In the genomic region with DNA sequence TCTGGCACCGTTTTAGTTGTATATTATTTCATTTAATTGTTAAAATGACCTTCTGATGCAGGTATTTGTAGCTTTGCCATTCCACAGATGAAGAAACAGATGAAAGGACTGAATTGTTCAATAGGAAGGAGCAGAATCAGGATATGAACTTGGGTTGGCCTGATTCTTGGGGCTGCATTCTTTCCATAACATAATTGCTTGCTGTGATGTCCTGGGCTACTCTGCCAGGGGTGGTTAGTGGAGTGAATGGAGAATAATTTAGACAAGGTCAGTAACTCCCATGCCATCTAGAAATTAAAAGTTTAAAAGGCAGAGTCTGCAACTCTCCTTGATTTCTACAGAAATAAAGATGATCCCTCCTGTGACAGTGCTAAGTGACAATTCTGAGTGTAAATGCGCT, we compare ENCODE assay signal across 16 cellular contexts. TPM values are rescaled to one million over a fixed set of nuclear protein-coding genes. Genes with fewer than 3 reads are reported as not detected.
A peak's percentile ranks its signal among the peaks of the same experiment; 100 is the strongest.
DNase-seq lines count a peak whose midpoint lies in the region; ATAC-seq, FAIRE-seq and TF ChIP-seq lines count a peak whose summit lies in the region.
"Had no signal": no experiment of that assay in that cellular context is flagged by ENCODE, and none has a peak within 500 bp of the region (broad histone marks: within the 10 kb centered on the region; RNA-seq: fewer than 3 reads in every experiment).

No MANE protein-coding gene starts in this region.

- BruUV-seq in HepG2 (replicated peaks; lab: Mats Ljungman, UMichigan), result no TSS peak

- no peak for TF ChIP-seq RAD21 in liver (IDR thresholded peaks at IDR 0.05)
- no peak for TF ChIP-seq RAD21 in HepG2 (CRISPR knock-in tag; IDR thresholded peaks at IDR 0.05)

- WGBS in liver, result 77% methylated on average over 2 of the region's 2 CpGs
- 34% methylated on average over 2 of the region's 2 CpGs for WGBS in HepG2 (ENCODE audit: low lambda C conversion rate)

- intact Hi-C loops in HepG2 (cut with micrococcal nuclease; ENCODE audit: unreplicated experiment), result no loop called here
- intact Hi-C loops in tibial artery (cut with DNase I; ENCODE audit: low total_unique reads), result no loop called here
- intact Hi-C loops in kidney (cut with DNase I), result no loop called here

- DNase-seq in HepG2 (ENCODE audit: low spot score) (no peak), adipocyte (ENCODE audit: low read depth) (no peak), tibial artery (no peak), NCI-H1694 treated with DMSO at 0.1 percent for 48 hours (lab: John Stamatoyannopoulos, UW) (no peak), kidney (no peak)
- DNase-seq: ACHN; H9; NCI-H1436 treated with DMSO at 0.1 percent for 48 hours; NK-92 treated with Interleukin-12 subunit alpha and Interleukin-12 subunit beta, amount 100 ng/mL, for 24 hours; PC-3 had no signal

- H3K4me1 ChIP-seq in liver (ENCODE audit: control insufficient read depth in 4 of 4, insufficient read depth in 4 of 4, low read length in 3 of 4) (peaks cover 3 to 28% (median 24%) of the 10 kb centered on the region in 4 donors), HepG2 (ENCODE audit: insufficient read depth, low read length) (no peaks in the 10 kb centered on the region), adipocyte (ENCODE audit: control insufficient read depth, insufficient read depth, low read length) (peaks cover 73% of the 10 kb centered on the region), parathyroid adenoma (no peaks in the 10 kb centered on the region), tibial artery (peaks cover 0 to 49% (median 8%) of the 10 kb centered on the region in 4 donors), kidney (ENCODE audit: control insufficient read depth in 1 of 2, insufficient read depth in 1 of 2, low read depth in 1 of 2, low read length in 2 of 2) (peaks cover 0 to 5% of the 10 kb centered on the region in 2 donors)

- CTCF ChIA-PET in HepG2 (lab: Yijun Ruan, JAX; ENCODE audit: low intra/inter-chr PET ratio, low total read pairs), result no interaction called here

- H4K20me1 ChIP-seq in HepG2 (ENCODE audit: insufficient read depth, low read length), result no peaks in the 10 kb centered on the region
- H4K20me1 ChIP-seq: BLaER1 had no signal

- no peak overlapping the region for H3K4me3 ChIP-seq in liver (ENCODE audit: low read depth in 1 of 3, low read length in 3 of 3)
- H3K4me3 ChIP-seq in HepG2 (replicated peaks in 1 of 3; ENCODE audit: insufficient read depth in 1 of 3, low read depth in 2 of 3, low read length in 3 of 3), result no peak overlapping the region
- H3K4me3 ChIP-seq in adipocyte (ENCODE audit: low read length), result peak overlapping the region; percentile 45
- H3K4me3 ChIP-seq in parathyroid adenoma (ENCODE audit: low read depth, low read length), result no peak overlapping the region
- no peak overlapping the region for H3K4me3 ChIP-seq in tibial artery
- H3K4me3 ChIP-seq in kidney (ENCODE audit: low read length in 2 of 2), result no peak overlapping the region
- H3K4me3 ChIP-seq: BLaER1, GM12878 had no signal

- H3K4me2 ChIP-seq in HepG2 (ENCODE audit: low read depth, low read length), result no peak overlapping the region
- no peak overlapping the region for H3K4me2 ChIP-seq in parathyroid adenoma (ENCODE audit: low read length)

- peak overlapping the region; percentile 65 to 76 for H3K27ac ChIP-seq in liver (ENCODE audit: low read depth in 1 of 2, low read length in 2 of 2)
- no peak overlapping the region for H3K27ac ChIP-seq in HepG2 (ENCODE audit: extremely low read length, insufficient read depth, low read length)
- H3K27ac ChIP-seq in parathyroid adenoma, result peak overlapping the region; percentile 6
- peak overlapping the region; percentile 1 to 19 for H3K27ac ChIP-seq in tibial artery
- no peak overlapping the region for H3K27ac ChIP-seq in kidney (ENCODE audit: low read depth in 2 of 2, low read length in 2 of 2)
- H3K27ac ChIP-seq: BLaER1 had no signal

- H3K79me2 ChIP-seq in HepG2 (ENCODE audit: insufficient read depth, low read length), result no peaks in the 10 kb centered on the region
- no peaks in the 10 kb centered on the region for H3K79me2 ChIP-seq in parathyroid adenoma

- FAIRE-seq in HepG2 (lab: Jason Lieb, UNC) (no peak), kidney (lab: Jason Lieb, UNC) (no peak)
- FAIRE-seq: GM12878, GM18507 had no signal

- POLR2A ChIA-PET in HepG2 (lab: Yijun Ruan, JAX), result no interaction called here

- no peak overlapping the region for H2AFZ ChIP-seq in HepG2 (ENCODE audit: low read length)
- H2AFZ ChIP-seq in parathyroid adenoma, result no peak overlapping the region

- ATAC-seq in HepG2, result no peak
- no peak for ATAC-seq in HG03442 (IDR thresholded peaks at IDR 0.05; ENCODE audit: unreplicated experiment)
- ATAC-seq: GM12878, PC-3 had no signal

- H3K27me3 ChIP-seq in liver (ENCODE audit: control insufficient read depth in 4 of 4, insufficient read depth in 4 of 4, low read length in 3 of 4) (no peaks in the 10 kb centered on the region), HepG2 (ENCODE audit: control insufficient read depth in 1 of 2, insufficient read depth in 2 of 2, low read length in 2 of 2) (no peaks in the 10 kb centered on the region), adipocyte (replicated peaks; ENCODE audit: control insufficient read depth, insufficient read depth, low read length) (no peaks in the 10 kb centered on the region), parathyroid adenoma (ENCODE audit: control insufficient read depth, insufficient read depth, low read length) (no peaks in the 10 kb centered on the region), tibial artery (no peaks in the 10 kb centered on the region)
- H3K27me3 ChIP-seq: BLaER1 had no signal

- no peak for TF ChIP-seq POLR2A in HepG2 (IDR thresholded peaks at IDR 0.05; ENCODE audit: insufficient read depth in 1 of 2, low read depth in 2 of 2, low read length in 2 of 2)

- in situ Hi-C loops in HepG2 (cut with HindIII; ENCODE audit: extremely low pct_ligation_motif_present, low pct_unique_long_range_greater_than_20kb), result no loop called here

- no peak for TF ChIP-seq CTCF in liver (IDR thresholded peaks at IDR 0.05; ENCODE audit: low read depth, low read length, missing input control)
- no peak for TF ChIP-seq CTCF in HepG2 (CRISPR knock-in tag; IDR thresholded peaks at IDR 0.05)
- TF ChIP-seq CTCF in parathyroid adenoma (IDR thresholded peaks at IDR 0.05), result no peak
- TF ChIP-seq CTCF in tibial artery (IDR thresholded peaks at IDR 0.05), result no peak
- no peak for TF ChIP-seq CTCF in kidney (IDR thresholded peaks at IDR 0.05; ENCODE audit: borderline replicate concordance, extremely low read depth, insufficient read depth)

- H3K9me3 ChIP-seq in liver (ENCODE audit: control insufficient read depth in 4 of 4, low read length in 3 of 4), result no peaks in the 10 kb centered on the region
- H3K9me3 ChIP-seq in HepG2 (ENCODE audit: low read length), result no peaks in the 10 kb centered on the region
- H3K9me3 ChIP-seq in adipocyte (ENCODE audit: control insufficient read depth, low read length), result no peaks in the 10 kb centered on the region
- no peaks in the 10 kb centered on the region for H3K9me3 ChIP-seq in parathyroid adenoma (ENCODE audit: control insufficient read depth, low read length)
- no peaks in the 10 kb centered on the region for H3K9me3 ChIP-seq in tibial artery
- no peaks in the 10 kb centered on the region for H3K9me3 ChIP-seq in kidney (ENCODE audit: control insufficient read depth in 1 of 2, low read length in 2 of 2)
- H3K9me3 ChIP-seq: BLaER1 had no signal

- no peak for TF ChIP-seq EP300 in HepG2 (IDR thresholded peaks at IDR 0.05; ENCODE audit: low read depth in 2 of 2, low read length in 2 of 2)
- no peak for TF ChIP-seq EP300 in HepG2 (CRISPR knock-in tag; IDR thresholded peaks at IDR 0.05; ENCODE audit: borderline replicate concordance)

- H3K9ac ChIP-seq in liver (ENCODE audit: low read depth in 1 of 2, low read length in 2 of 2) (no peak overlapping the region), HepG2 (ENCODE audit: insufficient read depth, low read depth, low read length) (no peak overlapping the region), adipocyte (ENCODE audit: low read length) (peak overlapping the region; percentile 70), parathyroid adenoma (no peak overlapping the region), kidney (ENCODE audit: low read length in 2 of 2) (no peak overlapping the region)
- H3K9ac ChIP-seq: BLaER1 had no signal

- H3K36me3 ChIP-seq in liver (ENCODE audit: control insufficient read depth in 4 of 4, insufficient read depth in 3 of 4, low read depth in 1 of 4, low read length in 3 of 4) (no peaks in the 10 kb centered on the region), HepG2 (replicated peaks in 1 of 2; ENCODE audit: control insufficient read depth in 1 of 2, insufficient read depth in 2 of 2, low read length in 2 of 2) (no peaks in the 10 kb centered on the region), adipocyte (ENCODE audit: control insufficient read depth, insufficient read depth, low read length, severe bottlenecking) (peaks cover under 1% of the 10 kb centered on the region), parathyroid adenoma (ENCODE audit: control insufficient read depth, insufficient read depth, low read length) (no peaks in the 10 kb centered on the region), tibial artery (peaks cover 0 to 7% (median 0%) of the 10 kb centered on the region in 3 donors), kidney (ENCODE audit: control insufficient read depth in 1 of 2, insufficient read depth in 2 of 2, low read length in 2 of 2) (no peaks in the 10 kb centered on the region)
- H3K36me3 ChIP-seq: BLaER1 had no signal

RNA-seq across cellular contexts. Expression of gene TLR4, which starts 15.9 kb away (rescaled TPM):
- total RNA-seq in liver (10 to 100 TPM; 14.5 to 23.3 TPM), HepG2 (2016; rRNA removed; fragmentation: Illumina TruSeq; extraction: Trizol) (0.22 and 0.34 TPM in 2 replicates), kidney (33.4 TPM)
- polyA plus RNA-seq in liver (1 to 10 TPM; 5.4 to 5.6 TPM), HepG2 (2011; rRNA removed) (0.07 TPM in 2 replicates), kidney (ENCODE audit: insufficient read depth, low read depth, low replicate concordance) (5.8 TPM)
- not detected in 2 replicates for total RNA-seq in HepG2 (2016; cell fraction: cytosol; rRNA removed; fragmentation: Illumina TruSeq; extraction: Trizol; ENCODE audit: low read depth)
- total RNA-seq in HepG2 (2016; cell fraction: insoluble cytoplasmic fraction; rRNA removed; fragmentation: Illumina TruSeq; extraction: Trizol), result 0.26 and 0.27 TPM in 2 replicates
- total RNA-seq in HepG2 (2016; cell fraction: membrane; rRNA removed; fragmentation: Illumina TruSeq; extraction: Trizol), result 0.07 and 0.19 TPM in 2 replicates
- total RNA-seq in HepG2 (2016; cell fraction: nucleus; rRNA removed; fragmentation: Illumina TruSeq; extraction: Trizol), result 0.34 and 0.84 TPM in 2 replicates
- 0.01 and 0.08 TPM in 2 replicates for polyA plus RNA-seq in HepG2 (2011; cell fraction: cytosol; rRNA removed)
- polyA plus RNA-seq in HepG2 (2011; cell fraction: nucleus; rRNA removed), result 0.05 TPM in 2 replicates
- polyA plus RNA-seq in HepG2 (2012), result 0.05 and 0.11 TPM in 2 replicates
- polyA plus RNA-seq in HepG2 (2016; cell fraction: cytosol; fragmentation: Illumina TruSeq; extraction: Trizol; ENCODE audit: low read depth), result 0.02 TPM in 1 of 2 replicates, not detected in the other
- polyA plus RNA-seq in HepG2 (2016; cell fraction: insoluble cytoplasmic fraction; fragmentation: Illumina TruSeq; extraction: Trizol; ENCODE audit: low read depth), result 0.16 and 0.27 TPM in 2 replicates
- 0.03 and 0.05 TPM in 2 replicates for polyA plus RNA-seq in HepG2 (2016; cell fraction: membrane; fragmentation: Illumina TruSeq; extraction: Trizol; ENCODE audit: low read depth)
- 0.11 and 0.15 TPM in 2 replicates for polyA plus RNA-seq in HepG2 (2016; cell fraction: nucleus; fragmentation: Illumina TruSeq; extraction: Trizol; ENCODE audit: insufficient read depth, low read depth)
- polyA minus RNA-seq in HepG2 (2011; rRNA and poly(A)+ RNA removed; ENCODE audit: low replicate concordance), result 0.32 and 4.3 TPM in 2 replicates
- polyA minus RNA-seq in HepG2 (2011; cell fraction: cytosol; rRNA and poly(A)+ RNA removed), result 0.09 and 0.20 TPM in 2 replicates
- polyA minus RNA-seq in HepG2 (2011; cell fraction: nucleus; rRNA and poly(A)+ RNA removed), result 0.37 and 0.52 TPM in 2 replicates
- total RNA-seq: PC-3 had no signal

Comparison
In these comparisons a context has a peak if more than half of its experiments do, and no peak if none do; other contexts are left out.
1. H3K27ac ChIP-seq: peak in liver (2 of 2), parathyroid adenoma (single experiment) and tibial artery (2 of 2); none in HepG2 (single experiment) and kidney (0 of 2).
2. RNA of gene TLR4, which starts 15.9 kb away (total RNA-seq): 33.4 TPM in kidney (single experiment) and 14.5 to 23.3 TPM in liver; 0.07 to 0.84 TPM in HepG2; every median in the first group is over 4 times any median in the second.